In genomic region chr4:32778938-32779337, GRCh38 we compare ENCODE assay signal across 26 cellular contexts.
"Had no signal": no experiment of that assay in that cellular context is flagged by ENCODE, and none has a peak within 500 bp of the region (broad histone marks: within the 10 kb centered on the region; RNA-seq: fewer than 3 reads in every experiment).

No MANE protein-coding gene starts in this region.

- H3K4me3 Mint-ChIP-seq: mesothelial cell of epicardium; naive thymus-derived CD8-positive, alpha-beta T cell had no signal

- H3K36me3 ChIP-seq: esophagus squamous epithelium, gastrocnemius medialis, heart right ventricle, left lung, lower lobe of right lung had no signal

- H3K4me1 ChIP-seq: esophagus squamous epithelium, gastrocnemius medialis, heart right ventricle, left lung, lower lobe of right lung had no signal

- H3K27ac ChIP-seq: coronary artery, dorsolateral prefrontal cortex, esophagus squamous epithelium, gastrocnemius medialis, heart right ventricle, left lung, lower lobe of right lung had no signal

- H3K27ac Mint-ChIP-seq: mesothelial cell of epicardium; naive B cell; naive thymus-derived CD8-positive, alpha-beta T cell had no signal

- ATAC-seq: esophagus mucosa; gastrocnemius medialis; heart right ventricle; left cardiac atrium; left lung; left ventricle myocardium superior; lower lobe of right lung; mucosa of descending colon; naive thymus-derived CD8-positive, alpha-beta T cell had no signal

- H3K9me3 ChIP-seq: esophagus squamous epithelium, gastrocnemius medialis, left lung, lower lobe of right lung, mucosa of descending colon had no signal

- H3K27me3 ChIP-seq: esophagus squamous epithelium, gastrocnemius medialis, heart right ventricle, left lung had no signal

- H3K4me3 ChIP-seq: coronary artery, dorsolateral prefrontal cortex, esophagus squamous epithelium, gastrocnemius medialis, heart right ventricle, left lung, lower lobe of right lung, mucosa of descending colon had no signal

- FAIRE-seq: islet of Langerhans, keratinocyte had no signal

- H3K27me3 Mint-ChIP-seq: naive B cell; naive thymus-derived CD8-positive, alpha-beta T cell had no signal

- H3K4me1 Mint-ChIP-seq: mesothelial cell of epicardium; naive B cell; naive thymus-derived CD8-positive, alpha-beta T cell had no signal

- DNase-seq: dermis blood vessel endothelial cell; dorsolateral prefrontal cortex; effector CD4-positive, alpha-beta T cell; effector memory CD4-positive, alpha-beta T cell; erythroblast; esophagus squamous epithelium; foreskin fibroblast; foreskin melanocyte; gastrocnemius medialis; glutamatergic neuron; head of caudate nucleus; heart right ventricle; hippocampal formation; left cardiac atrium; left lung; left ventricle myocardium superior; lower lobe of right lung; mesenchymal stem cell; mucosa of descending colon; naive B cell; naive thymus-derived CD8-positive, alpha-beta T cell had no signal

- H3K36me3 Mint-ChIP-seq: mesothelial cell of epicardium; naive B cell; naive thymus-derived CD8-positive, alpha-beta T cell had no signal
